8 cellular contexts compared by ENCODE assay signal in genomic region chr9:93059097-93059959, GRCh38. TPM values are rescaled to one million over a fixed set of nuclear protein-coding genes. Genes with fewer than 3 reads are reported as not detected.
DNase-seq lines count a peak whose midpoint lies in the region; ATAC-seq and TF ChIP-seq lines count a peak whose summit lies in the region.

No MANE protein-coding gene starts in this region.

- 56% methylated on average over 43 of the region's 46 CpGs for WGBS in hepatocyte (ENCODE audit: low lambda C conversion rate, missing lambda C conversion rate)

- no peak for TF ChIP-seq CTCF in hepatocyte (IDR thresholded peaks at IDR 0.05; ENCODE audit: poor library complexity)

- no peaks in the 10 kb centered on the region for H3K27me3 Mint-ChIP-seq in activated CD8-positive, alpha-beta memory T cell treated with anti-CD3 and anti-CD28 coated beads, Interleukin-2, amount 10 ng/mL, durations not matched to agents 7 days and 5 days
- no peaks in the 10 kb centered on the region for H3K27me3 Mint-ChIP-seq in stimulated activated naive B cell treated with anti-CD40 and anti-IgM and Interleukin-4, amounts not matched to agents 10 μg/mL and 1 μg/mL and 100 μg/mL, for 72 hours

- no peaks in the 10 kb centered on the region for H4K20me1 ChIP-seq in hepatocyte (ENCODE audit: insufficient read depth, poor library complexity, severe bottlenecking)

- H3K9me3 Mint-ChIP-seq in activated CD8-positive, alpha-beta memory T cell treated with anti-CD3 and anti-CD28 coated beads, Interleukin-2, amount 10 ng/mL, durations not matched to agents 7 days and 5 days (ENCODE audit: low read depth), result no peaks in the 10 kb centered on the region
- H3K9me3 Mint-ChIP-seq in stimulated activated naive B cell treated with anti-CD40 and anti-IgM and Interleukin-4, amounts not matched to agents 10 μg/mL and 1 μg/mL and 100 μg/mL, for 72 hours, result no peaks in the 10 kb centered on the region

- no peak overlapping the region for H3K27ac ChIP-seq in hepatocyte

- H3K27me3 ChIP-seq in hepatocyte, result no peaks in the 10 kb centered on the region

- ATAC-seq in HG03139 (IDR thresholded peaks at IDR 0.05; ENCODE audit: unreplicated experiment), result peak; percentile 9
- peak; percentile 22 for ATAC-seq in activated CD8-positive, alpha-beta memory T cell treated with anti-CD3 and anti-CD28 coated beads, Interleukin-2, amount 10 ng/mL, durations not matched to agents 7 days and 5 days
- ATAC-seq in stimulated activated naive B cell treated with anti-CD40 and anti-IgM and Interleukin-4, amounts not matched to agents 10 μg/mL and 1 μg/mL and 100 μg/mL, for 72 hours (replicated peaks), result peak; percentile 0 to 1
- no peak for ATAC-seq in GM19395 (IDR thresholded peaks at IDR 0.05; ENCODE audit: unreplicated experiment)

- H3K9me2 ChIP-seq in hepatocyte (replicated peaks; ENCODE audit: insufficient read depth), result no peaks in the 10 kb centered on the region

- no peaks in the 10 kb centered on the region for H3K79me2 ChIP-seq in hepatocyte

- CTCF ChIA-PET in activated CD8-positive, alpha-beta memory T cell treated with anti-CD3 and anti-CD28 coated beads, Interleukin-2, amount 10 ng/mL, durations not matched to agents 7 days and 5 days (lab: Charles Lee), result interaction anchor here (0.8 to 2.6 kb wide), 9 partner anchors 9 to 111 kb away, joined by 3 to 9 read pairs (median 5); partner anchors contain the start of gene CARD19

- peaks cover 11% of the 10 kb centered on the region for H3K36me3 Mint-ChIP-seq in activated CD8-positive, alpha-beta memory T cell treated with anti-CD3 and anti-CD28 coated beads, Interleukin-2, amount 10 ng/mL, durations not matched to agents 7 days and 5 days
- H3K36me3 Mint-ChIP-seq in stimulated activated naive B cell treated with anti-CD40 and anti-IgM and Interleukin-4, amounts not matched to agents 10 μg/mL and 1 μg/mL and 100 μg/mL, for 72 hours, result peaks cover 0 to 6% of the 10 kb centered on the region in 2 donors

- H3K4me3 ChIP-seq in GM08714 (ENCODE audit: low read length), result peak overlapping the region; percentile 64; the same call in 1 of the 2 replicates
- H3K4me3 ChIP-seq in hepatocyte, result peak overlapping the region; percentile 58

- peak overlapping the region; percentile 85 for H3K4me3 Mint-ChIP-seq in activated CD8-positive, alpha-beta memory T cell treated with anti-CD3 and anti-CD28 coated beads, Interleukin-2, amount 10 ng/mL, durations not matched to agents 7 days and 5 days
- peak overlapping the region; percentile 85 to 87 for H3K4me3 Mint-ChIP-seq in stimulated activated naive B cell treated with anti-CD40 and anti-IgM and Interleukin-4, amounts not matched to agents 10 μg/mL and 1 μg/mL and 100 μg/mL, for 72 hours

- peak; percentile 63 for DNase-seq in activated CD8-positive, alpha-beta memory T cell treated with anti-CD3 and anti-CD28 coated beads, Interleukin-2, amount 10 ng/mL, durations not matched to agents 7 days and 5 days
- DNase-seq in hepatocyte (ENCODE audit: low spot score), result no peak
- DNase-seq in stimulated activated naive B cell treated with anti-CD40 and anti-IgM and Interleukin-4, amounts not matched to agents 10 μg/mL and 1 μg/mL and 100 μg/mL, for 72 hours, result no peak
- DNase-seq in kidney tubule cell (ENCODE audit: low spot score), result no peak
- DNase-seq in LoVo (ENCODE audit: low spot score), result no peak

- H3K4me1 ChIP-seq in hepatocyte (ENCODE audit: insufficient read depth), result peaks cover 27% of the 10 kb centered on the region

- H3K9me3 ChIP-seq in hepatocyte (ENCODE audit: low read depth), result no peaks in the 10 kb centered on the region

- peak overlapping the region; percentile 93 for H3K27ac Mint-ChIP-seq in activated CD8-positive, alpha-beta memory T cell treated with anti-CD3 and anti-CD28 coated beads, Interleukin-2, amount 10 ng/mL, durations not matched to agents 7 days and 5 days
- peak overlapping the region; percentile 92 for H3K27ac Mint-ChIP-seq in stimulated activated naive B cell treated with anti-CD40 and anti-IgM and Interleukin-4, amounts not matched to agents 10 μg/mL and 1 μg/mL and 100 μg/mL, for 72 hours

- H3K36me3 ChIP-seq in hepatocyte (replicated peaks; ENCODE audit: insufficient read depth, low read depth), result no peaks in the 10 kb centered on the region

- H3K4me2 ChIP-seq in hepatocyte, result peak overlapping the region; percentile 94

- peaks cover 57% of the 10 kb centered on the region for H3K4me1 Mint-ChIP-seq in activated CD8-positive, alpha-beta memory T cell treated with anti-CD3 and anti-CD28 coated beads, Interleukin-2, amount 10 ng/mL, durations not matched to agents 7 days and 5 days
- H3K4me1 Mint-ChIP-seq in stimulated activated naive B cell treated with anti-CD40 and anti-IgM and Interleukin-4, amounts not matched to agents 10 μg/mL and 1 μg/mL and 100 μg/mL, for 72 hours, result peaks cover 52 to 85% of the 10 kb centered on the region in 2 donors

- peak overlapping the region; percentile 66 for H2AFZ ChIP-seq in hepatocyte

RNA-seq across cellular contexts. Expression of gene SUSD3, which starts 0.8 kb away (rescaled TPM):
- total RNA-seq in activated CD8-positive, alpha-beta memory T cell treated with anti-CD3 and anti-CD28 coated beads, Interleukin-2, amount 10 ng/mL, durations not matched to agents 7 days and 5 days, result 10 to 100 TPM; 40.1 to 67.3 TPM
- total RNA-seq in hepatocyte, result 11.4 and 14.3 TPM in 2 replicates
- polyA plus RNA-seq in hepatocyte, result 13.5 and 17.3 TPM in 2 replicates

RNA-seq across cellular contexts. Expression of gene CARD19, which starts 36.7 kb away (rescaled TPM):
- 10 to 100 TPM; 45.0 to 83.0 TPM for total RNA-seq in activated CD8-positive, alpha-beta memory T cell treated with anti-CD3 and anti-CD28 coated beads, Interleukin-2, amount 10 ng/mL, durations not matched to agents 7 days and 5 days
- total RNA-seq in hepatocyte, result 45.3 and 51.3 TPM in 2 replicates
- 67.5 and 72.1 TPM in 2 replicates for polyA plus RNA-seq in hepatocyte
